In the genomic region with DNA sequence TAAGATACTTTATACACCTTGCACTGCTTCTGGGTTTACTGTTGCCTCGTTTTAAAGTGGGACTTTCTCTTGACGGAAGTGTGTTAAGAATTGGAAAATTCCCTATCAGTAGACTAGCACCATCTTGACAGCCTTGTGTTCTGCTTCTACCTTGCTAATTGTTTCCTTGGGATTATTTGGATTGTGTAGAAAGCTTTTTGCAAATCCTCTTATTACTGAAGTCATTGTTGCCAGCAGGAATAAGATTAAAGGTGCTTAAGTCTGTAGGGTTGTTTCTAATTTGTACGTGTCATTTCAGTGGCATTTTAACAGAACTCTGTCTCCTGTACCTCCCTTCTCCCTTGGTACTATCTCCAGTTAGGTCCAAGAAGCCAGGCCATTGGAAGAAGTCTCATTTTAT, we compare ENCODE assay signal across 14 cellular contexts.
DNase-seq lines count a peak whose midpoint lies in the region; ATAC-seq and TF ChIP-seq lines count a peak whose summit lies in the region.
"Had no signal": no experiment of that assay in that cellular context is flagged by ENCODE, and none has a peak within 500 bp of the region (broad histone marks: within the 10 kb centered on the region; RNA-seq: fewer than 3 reads in every experiment).

No MANE protein-coding gene starts in this region.

- intact Hi-C loops in activated B cell treated with CpG ODN at 0.5 μM for 24 hours (cut with micrococcal nuclease): loop anchor here (2.0 to 5.0 kb wide), 3 partner anchors 102 to 609 kb away; a partner anchor contains a TSS

- H3K27ac Mint-ChIP-seq in activated B cell treated with CpG ODN at 0.5 μM for 24 hours: peak overlapping the region; percentile 97
- peak overlapping the region; percentile 84 for H3K27ac Mint-ChIP-seq in stimulated activated memory B cell treated with anti-CD40 and anti-IgM and Interleukin-4, amounts not matched to agents 10 μg/mL and 1 μg/mL and 100 μg/mL, for 72 hours
- no peak overlapping the region for H3K27ac Mint-ChIP-seq in activated naive CD8-positive, alpha-beta T cell treated with anti-CD3 and anti-CD28 coated beads, Interleukin-2, amount 50 U/mL, for 24 hours
- H3K27ac Mint-ChIP-seq: CD4-positive, alpha-beta T cell had no signal

- H3K36me3 Mint-ChIP-seq in activated B cell treated with CpG ODN at 0.5 μM for 24 hours (ENCODE audit: low read depth): peaks cover 46% of the 10 kb centered on the region
- peaks cover 42% of the 10 kb centered on the region for H3K36me3 Mint-ChIP-seq in stimulated activated memory B cell treated with anti-CD40 and anti-IgM and Interleukin-4, amounts not matched to agents 10 μg/mL and 1 μg/mL and 100 μg/mL, for 72 hours
- peaks cover 32% of the 10 kb centered on the region for H3K36me3 Mint-ChIP-seq in activated naive CD8-positive, alpha-beta T cell treated with anti-CD3 and anti-CD28 coated beads, Interleukin-2, amount 50 U/mL, for 24 hours (ENCODE audit: low read depth)

- DNase-seq in activated B cell treated with CpG ODN at 0.5 μM for 24 hours (no peak), kidney tubule cell (ENCODE audit: low spot score) (no peak)
- DNase-seq in activated naive CD8-positive, alpha-beta T cell treated with anti-CD3 and anti-CD28 coated beads, Interleukin-2, amount 50 U/mL, for 24 hours: no peak
- DNase-seq: activated T-cell treated with anti-CD3 and anti-CD28 coated beads, Interleukin-2, amount 50 U/mL, for 1 hour; CD4-positive, alpha-beta T cell; foreskin keratinocyte; NCI-H187; NCI-H748 treated with DMSO at 0.1 percent for 48 hours; SW 1271 had no signal

- H3K4me1 Mint-ChIP-seq in activated B cell treated with CpG ODN at 0.5 μM for 24 hours: peaks cover 59% of the 10 kb centered on the region
- H3K4me1 Mint-ChIP-seq in stimulated activated memory B cell treated with anti-CD40 and anti-IgM and Interleukin-4, amounts not matched to agents 10 μg/mL and 1 μg/mL and 100 μg/mL, for 72 hours: peaks cover 65% of the 10 kb centered on the region
- H3K4me1 Mint-ChIP-seq in activated naive CD8-positive, alpha-beta T cell treated with anti-CD3 and anti-CD28 coated beads, Interleukin-2, amount 50 U/mL, for 24 hours: peaks cover 37% of the 10 kb centered on the region

- CTCF ChIA-PET in activated B cell treated with CpG ODN at 0.5 μM for 24 hours (lab: Charles Lee): interaction anchor here (1.5 to 4.3 kb wide), 5 partner anchors 13 to 108 kb away, joined by 5 to 21 read pairs (median 7); a partner anchor contains a TSS

- no peak for TF ChIP-seq CTCF in activated B cell treated with CpG ODN at 0.5 μM for 24 hours (IDR thresholded peaks at IDR 0.05)

- peak overlapping the region; percentile 84 for H3K4me3 Mint-ChIP-seq in activated B cell treated with CpG ODN at 0.5 μM for 24 hours
- peak overlapping the region; percentile 57 for H3K4me3 Mint-ChIP-seq in stimulated activated memory B cell treated with anti-CD40 and anti-IgM and Interleukin-4, amounts not matched to agents 10 μg/mL and 1 μg/mL and 100 μg/mL, for 72 hours
- no peak overlapping the region for H3K4me3 Mint-ChIP-seq in activated naive CD8-positive, alpha-beta T cell treated with anti-CD3 and anti-CD28 coated beads, Interleukin-2, amount 50 U/mL, for 24 hours
- H3K4me3 Mint-ChIP-seq: CD4-positive, alpha-beta T cell had no signal

- ATAC-seq in GM19351 (IDR thresholded peaks at IDR 0.05; ENCODE audit: unreplicated experiment) (peak; percentile 0), HG03139 (IDR thresholded peaks at IDR 0.05; ENCODE audit: unreplicated experiment) (peak; percentile 11), activated B cell treated with CpG ODN at 0.5 μM for 24 hours (ENCODE audit: low read depth) (no peak), HG03045 (IDR thresholded peaks at IDR 0.05; ENCODE audit: unreplicated experiment) (no peak), HG02970 (IDR thresholded peaks at IDR 0.05; ENCODE audit: low FRiP score, unreplicated experiment) (no peak)
- ATAC-seq in stimulated activated memory B cell treated with anti-CD40 and anti-IgM and Interleukin-4, amounts not matched to agents 10 μg/mL and 1 μg/mL and 100 μg/mL, for 72 hours: no peak
- ATAC-seq in activated naive CD8-positive, alpha-beta T cell treated with anti-CD3 and anti-CD28 coated beads, Interleukin-2, amount 50 U/mL, for 24 hours: no peak
- ATAC-seq: foreskin keratinocyte had no signal

- POLR2A ChIA-PET in activated B cell treated with CpG ODN at 0.5 μM for 24 hours (lab: Charles Lee): interaction anchor here (1.2 to 4.8 kb wide), 2 partner anchors 61 to 107 kb away, joined by 15 to 51 read pairs; a partner anchor contains a TSS

- H3K27me3 Mint-ChIP-seq in activated B cell treated with CpG ODN at 0.5 μM for 24 hours: no peaks in the 10 kb centered on the region
- H3K27me3 Mint-ChIP-seq in stimulated activated memory B cell treated with anti-CD40 and anti-IgM and Interleukin-4, amounts not matched to agents 10 μg/mL and 1 μg/mL and 100 μg/mL, for 72 hours: no peaks in the 10 kb centered on the region
- no peaks in the 10 kb centered on the region for H3K27me3 Mint-ChIP-seq in activated naive CD8-positive, alpha-beta T cell treated with anti-CD3 and anti-CD28 coated beads, Interleukin-2, amount 50 U/mL, for 24 hours
- H3K27me3 Mint-ChIP-seq: CD4-positive, alpha-beta T cell had no signal

- H3K9me3 Mint-ChIP-seq in activated B cell treated with CpG ODN at 0.5 μM for 24 hours: peaks cover 10% of the 10 kb centered on the region
- peaks cover 16% of the 10 kb centered on the region for H3K9me3 Mint-ChIP-seq in stimulated activated memory B cell treated with anti-CD40 and anti-IgM and Interleukin-4, amounts not matched to agents 10 μg/mL and 1 μg/mL and 100 μg/mL, for 72 hours
- H3K9me3 Mint-ChIP-seq in activated naive CD8-positive, alpha-beta T cell treated with anti-CD3 and anti-CD28 coated beads, Interleukin-2, amount 50 U/mL, for 24 hours: peaks cover 24% of the 10 kb centered on the region

Comparison
In these comparisons a context has a peak if more than half of its experiments do, and no peak if none do; other contexts are left out.
1. ATAC-seq: peak in GM19351 (single experiment) and HG03139 (single experiment); none in activated B cell treated with CpG ODN at 0.5 μM for 24 hours (single experiment), stimulated activated memory B cell treated with anti-CD40 and anti-IgM and Interleukin-4, amounts not matched to agents 10 μg/mL and 1 μg/mL and 100 μg/mL, for 72 hours (single experiment), HG03045 (single experiment), HG02970 (single experiment) and activated naive CD8-positive, alpha-beta T cell treated with anti-CD3 and anti-CD28 coated beads, Interleukin-2, amount 50 U/mL, for 24 hours (single experiment).